10 cellular contexts compared by ENCODE assay signal in genomic region chr2:202965810-202966454, GRCh38. TPM values are rescaled to one million over a fixed set of nuclear protein-coding genes. Genes with fewer than 3 reads are reported as not detected.
A peak's percentile ranks its signal among the peaks of the same experiment; 100 is the strongest.
DNase-seq lines count a peak whose midpoint lies in the region; ATAC-seq and TF ChIP-seq lines count a peak whose summit lies in the region.
"Had no signal": no experiment of that assay in that cellular context is flagged by ENCODE, and none has a peak within 500 bp of the region (broad histone marks: within the 10 kb centered on the region; RNA-seq: fewer than 3 reads in every experiment).

No MANE protein-coding gene starts in this region.

- H3K4me3 ChIP-seq in PC-3 (ENCODE audit: low read length) (no peak overlapping the region), fibroblast of the aortic adventitia (ENCODE audit: low read depth, low read length) (no peak overlapping the region), upper lobe of right lung (no peak overlapping the region), transverse colon (no peak overlapping the region), ascending aorta (no peak overlapping the region)
- H3K4me3 ChIP-seq: BLaER1 treated with 17β-estradiol and CSF1 and Interleukin-3, amounts not matched to agents 10 nM and 100 nM had no signal

- H2AFZ ChIP-seq in PC-3 (ENCODE audit: low read length): peak overlapping the region; percentile 78

- TF ChIP-seq EP300 in transverse colon (IDR thresholded peaks at IDR 0.05; ENCODE audit: low read depth): no peak

- CTCF ChIA-PET in PC-3 (lab: Charles Lee): no interaction called here

- intact Hi-C loops in PC-3 (cut with micrococcal nuclease): no loop called here
- intact Hi-C loops in upper lobe of right lung (cut with DNase I): no loop called here
- intact Hi-C loops in transverse colon (cut with DNase I; ENCODE audit: low total_unique reads): no loop called here
- intact Hi-C loops in ascending aorta (cut with DNase I): no loop called here

- H3K79me2 ChIP-seq in PC-3 (ENCODE audit: low read length): no peaks in the 10 kb centered on the region

- in situ Hi-C loops in transverse colon (cut with MboI; ENCODE audit: low pct_ligation_motif_present in 1 of 4, low pct_unique_long_range_greater_than_20kb in 1 of 4, low sequenced_read_pairs in 3 of 4): no loop called here

- H4K20me1 ChIP-seq in PC-3 (ENCODE audit: low read length): no peaks in the 10 kb centered on the region
- H4K20me1 ChIP-seq: BLaER1 treated with 17β-estradiol and CSF1 and Interleukin-3, amounts not matched to agents 10 nM and 100 nM had no signal

- TF ChIP-seq CTCF in PC-3 (conservative IDR thresholded peaks at IDR 0.05; ENCODE audit: low read depth, low read length): no peak
- no peak for TF ChIP-seq CTCF in fibroblast of the aortic adventitia (IDR thresholded peaks at IDR 0.05; ENCODE audit: insufficient read depth, low read length)
- TF ChIP-seq CTCF in upper lobe of right lung (IDR thresholded peaks at IDR 0.05): no peak
- no peak for TF ChIP-seq CTCF in transverse colon (IDR thresholded peaks at IDR 0.05)
- TF ChIP-seq CTCF in ascending aorta (IDR thresholded peaks at IDR 0.05): no peak

- H3K9ac ChIP-seq in PC-3 (ENCODE audit: low read length): no peak overlapping the region; the same call in 1 of the 2 replicates
- H3K9ac ChIP-seq: BLaER1 treated with 17β-estradiol and CSF1 and Interleukin-3, amounts not matched to agents 10 nM and 100 nM had no signal

- DNase-seq in SHP77 (lab: John Stamatoyannopoulos, UW) (peak; percentile 3 to 7), SHP77 treated with DMSO at 0.1 percent for 48 hours (lab: John Stamatoyannopoulos, UW) (no peak), PC-3 (peak; percentile 56), fibroblast of the aortic adventitia (ENCODE audit: low read depth) (peak; percentile 73), upper lobe of right lung (no peak), transverse colon (no peak), ascending aorta (ENCODE audit: low spot score in 2 of 2) (no peak)
- DNase-seq: activated B cell treated with CpG ODN at 0.5 μM for 24 hours had no signal

- no peaks in the 10 kb centered on the region for H3F3A ChIP-seq in PC-3 (ENCODE audit: low read length, unreplicated experiment)

- no peaks in the 10 kb centered on the region for H3K9me2 ChIP-seq in PC-3 (replicated peaks; ENCODE audit: low read length)

- H3K4me2 ChIP-seq in PC-3 (ENCODE audit: low read length): peak overlapping the region; percentile 27

- peak overlapping the region; percentile 36; the same call in 1 of the 2 replicates for H3K27ac ChIP-seq in PC-3 (ENCODE audit: low read length)
- H3K27ac ChIP-seq in upper lobe of right lung: no peak overlapping the region
- no peak overlapping the region for H3K27ac ChIP-seq in transverse colon
- H3K27ac ChIP-seq in ascending aorta: no peak overlapping the region

- no peak for TF ChIP-seq POLR2A in transverse colon (IDR thresholded peaks at IDR 0.05)

- no peaks in the 10 kb centered on the region for H3K9me3 ChIP-seq in PC-3 (ENCODE audit: low read length)
- no peaks in the 10 kb centered on the region for H3K9me3 ChIP-seq in upper lobe of right lung
- no peaks in the 10 kb centered on the region for H3K9me3 ChIP-seq in transverse colon
- no peaks in the 10 kb centered on the region for H3K9me3 ChIP-seq in ascending aorta
- H3K9me3 ChIP-seq: BLaER1 treated with 17β-estradiol and CSF1 and Interleukin-3, amounts not matched to agents 10 nM and 100 nM had no signal

- BruUV-seq in PC-3 (replicated peaks; lab: Mats Ljungman, UMichigan): no TSS peak

- POLR2A ChIA-PET in PC-3 (lab: Charles Lee; ENCODE audit: unreplicated experiment): no interaction called here

- H3K36me3 ChIP-seq in PC-3 (ENCODE audit: low read depth, low read length): no peaks in the 10 kb centered on the region
- peaks cover 4% of the 10 kb centered on the region for H3K36me3 ChIP-seq in upper lobe of right lung
- H3K36me3 ChIP-seq in transverse colon: peaks cover 0 to 3% (median 0%) of the 10 kb centered on the region in 4 donors
- H3K36me3 ChIP-seq in ascending aorta: peaks cover 0 to 5% of the 10 kb centered on the region in 2 donors

- H3K4me1 ChIP-seq in PC-3 (ENCODE audit: insufficient read depth, low read length) (peaks cover 12% of the 10 kb centered on the region; the same call in 1 of the 2 replicates), upper lobe of right lung (no peaks in the 10 kb centered on the region), transverse colon (no peaks in the 10 kb centered on the region), ascending aorta (no peaks in the 10 kb centered on the region)

- ATAC-seq in HG02610 (IDR thresholded peaks at IDR 0.05; ENCODE audit: unreplicated experiment) (peak; percentile 88), PC-3 (no peak), upper lobe of right lung (peak; percentile 42)

- 57 to 70% methylated on average over 4 to 5 of the region's 5 CpGs for WGBS in transverse colon (ENCODE audit: low coverage in 1 of 2), 2 donors

- H3K27me3 ChIP-seq in PC-3 (ENCODE audit: low read length) (no peaks in the 10 kb centered on the region), upper lobe of right lung (no peaks in the 10 kb centered on the region), transverse colon (no peaks in the 10 kb centered on the region), ascending aorta (no peaks in the 10 kb centered on the region)
- H3K27me3 ChIP-seq: BLaER1 treated with 17β-estradiol and CSF1 and Interleukin-3, amounts not matched to agents 10 nM and 100 nM had no signal

RNA-seq across cellular contexts. Expression of gene NBEAL1, which starts 48.7 kb away (rescaled TPM):
- 9.9 and 14.5 TPM in 2 replicates for total RNA-seq in PC-3 (2014; rRNA removed)
- total RNA-seq in fibroblast of the aortic adventitia (ENCODE audit: low replicate concordance): 38.3 and 48.9 TPM in 2 replicates
- total RNA-seq in upper lobe of right lung: 73.4 TPM
- 100 to 1,000 TPM in 3 of 4 donors, 10 to 100 TPM in 1; 59.1 to 287 (median 154) TPM for total RNA-seq in transverse colon
- 33.0 TPM for total RNA-seq in ascending aorta

RNA-seq across cellular contexts. Expression of gene CARF, which starts 53.9 kb away (rescaled TPM):
- total RNA-seq in PC-3 (2014; rRNA removed) (1.6 and 4.4 TPM in 2 replicates), fibroblast of the aortic adventitia (ENCODE audit: low replicate concordance) (14.0 and 14.2 TPM in 2 replicates), upper lobe of right lung (12.2 TPM), transverse colon (10 to 100 TPM; 11.0 to 98.4 (median 54.8) TPM), ascending aorta (26.2 TPM)

RNA-seq across cellular contexts. Expression of gene WDR12, which starts 54.5 kb away (rescaled TPM):
- total RNA-seq in PC-3 (2014; rRNA removed) (60.5 and 65.4 TPM in 2 replicates), fibroblast of the aortic adventitia (ENCODE audit: low replicate concordance) (28.1 and 34.4 TPM in 2 replicates), upper lobe of right lung (35.6 TPM), transverse colon (10 to 100 TPM in 3 of 4 donors, 1 to 10 TPM in 1; 2.2 to 46.0 (median 15.6) TPM), ascending aorta (2.1 TPM)

Comparison
In these comparisons a context has a peak if more than half of its experiments do, and no peak if none do; other contexts are left out.
1. DNase-seq: peak in SHP77 (2 of 2), PC-3 (single experiment) and fibroblast of the aortic adventitia (single experiment); none in SHP77 treated with DMSO at 0.1 percent for 48 hours (single experiment), upper lobe of right lung (single experiment), transverse colon (single experiment) and ascending aorta (0 of 2).